ENCODE assay signal across 15 cellular contexts in the genomic region with DNA sequence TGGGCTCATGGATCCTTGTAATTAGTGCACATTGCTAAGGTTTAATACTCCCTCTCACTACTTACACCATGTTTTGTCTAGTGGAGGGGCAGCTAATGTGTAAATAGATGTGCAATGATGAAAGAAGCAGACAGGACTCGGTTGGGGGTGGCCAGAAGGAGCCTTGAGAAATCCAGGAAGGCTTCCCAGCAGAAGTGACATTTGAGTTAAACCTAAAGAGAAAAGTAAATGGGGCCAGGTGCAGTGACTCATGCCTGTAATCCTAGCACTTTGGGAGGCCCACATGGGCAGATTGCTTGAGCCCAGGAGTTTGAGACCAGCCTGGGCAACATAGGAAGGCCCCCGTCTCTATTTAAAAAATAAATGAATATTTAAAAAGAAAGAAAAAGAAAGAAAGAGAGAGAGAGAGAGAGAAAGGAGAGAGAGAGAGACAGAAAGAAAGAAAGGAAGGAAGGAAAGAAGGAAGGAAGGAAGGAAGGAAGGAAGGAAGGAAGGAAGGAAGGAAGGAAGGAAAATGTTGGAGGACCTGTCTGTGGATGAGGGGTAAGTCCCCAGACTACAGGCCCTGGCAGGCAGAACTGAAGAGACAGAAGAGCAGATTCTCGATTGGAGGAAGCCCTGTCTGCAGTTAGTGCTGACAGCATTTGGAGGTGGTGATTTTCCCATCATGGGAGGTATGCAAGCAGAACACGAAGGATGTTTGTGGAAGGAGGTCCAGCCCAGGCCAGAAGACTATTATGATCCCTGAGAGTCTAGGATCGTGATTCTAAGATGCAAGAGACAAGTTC. TPM values are rescaled to one million over a fixed set of nuclear protein-coding genes. Genes with fewer than 3 reads are reported as not detected.
A peak's percentile ranks its signal among the peaks of the same experiment; 100 is the strongest.
DNase-seq lines count a peak whose midpoint lies in the region; ATAC-seq and TF ChIP-seq lines count a peak whose summit lies in the region.
"Had no signal": no experiment of that assay in that cellular context is flagged by ENCODE, and none has a peak within 500 bp of the region (broad histone marks: within the 10 kb centered on the region; RNA-seq: fewer than 3 reads in every experiment).

No MANE protein-coding gene starts in this region.

- no peak overlapping the region for H2BK5ac ChIP-seq in trophoblast cell (ENCODE audit: low read depth, low read length, poor library complexity)

- no peaks in the 10 kb centered on the region for H4K20me1 ChIP-seq in MM.1S (ENCODE audit: insufficient read depth, low read length)

- TF ChIP-seq CTCF in uterus (IDR thresholded peaks at IDR 0.05) (no peak), GM13977 (IDR thresholded peaks at IDR 0.05; ENCODE audit: extremely low read depth, insufficient read depth, missing control alignments) (no peak), MM.1S (IDR thresholded peaks at IDR 0.05; ENCODE audit: low read length) (no peak)

- no peak overlapping the region for H3K4ac ChIP-seq in trophoblast cell (ENCODE audit: low read depth, low read length)

- H3K79me1 ChIP-seq in trophoblast cell (ENCODE audit: low read length) = peaks cover 7% of the 10 kb centered on the region

- H3K4me1 ChIP-seq in esophagus (ENCODE audit: control insufficient read depth in 2 of 2, insufficient read depth in 2 of 2, low read length in 1 of 2) = peaks cover 5 to 21% of the 10 kb centered on the region in 2 donors
- H3K4me1 ChIP-seq in trophoblast cell (ENCODE audit: control insufficient read depth in 1 of 2, insufficient read depth in 2 of 2, low read length in 2 of 2) = peaks cover 22 to 31% of the 10 kb centered on the region in 2 experiments
- H3K4me1 ChIP-seq in uterus = peaks cover 12 to 44% of the 10 kb centered on the region in 2 donors
- H3K4me1 ChIP-seq in MM.1S (ENCODE audit: low read length) = no peaks in the 10 kb centered on the region

- ATAC-seq in Right ventricle myocardium inferior (no peak), left cardiac atrium (no peak), HG03354 (IDR thresholded peaks at IDR 0.05; ENCODE audit: poor library complexity, severe bottlenecking, unreplicated experiment) (no peak)
- ATAC-seq: activated CD8-positive, alpha-beta T cell treated with anti-CD3 and anti-CD28 coated beads, Interleukin-2, amount 10 ng/mL, durations not matched to agents 7 days and 5 days had no signal

- no peak overlapping the region for H3K18ac ChIP-seq in trophoblast cell (ENCODE audit: low read length)

- no peak overlapping the region for H2AFZ ChIP-seq in trophoblast cell (ENCODE audit: insufficient read depth, low read length, poor library complexity)
- H2AFZ ChIP-seq in MM.1S (ENCODE audit: low read length) = no peak overlapping the region

- H4K8ac ChIP-seq in trophoblast cell (ENCODE audit: low read depth, low read length) = no peak overlapping the region

- no peak overlapping the region for H2AK5ac ChIP-seq in trophoblast cell (ENCODE audit: low read length)

- H4K91ac ChIP-seq in trophoblast cell (ENCODE audit: low read depth, low read length) = no peak overlapping the region

- DNase-seq in Right ventricle myocardium inferior (ENCODE audit: missing footprints) (peak; percentile 5), left cardiac atrium (no peak), trophoblast cell (peak; percentile 11 to 22), uterus (no peak), GM13977 (ENCODE audit: low spot score) (no peak), MM.1S (no peak)
- DNase-seq: activated CD8-positive, alpha-beta T cell treated with anti-CD3 and anti-CD28 coated beads, Interleukin-2, amount 10 ng/mL, durations not matched to agents 7 days and 5 days; Calu3; NCI-H1694; NCI-H526; RPMI8226; T-helper 9 cell had no signal

- no peaks in the 10 kb centered on the region for H3K36me3 ChIP-seq in esophagus (ENCODE audit: control insufficient read depth in 2 of 2, insufficient read depth in 2 of 2, low read length in 1 of 2)
- H3K36me3 ChIP-seq in trophoblast cell (ENCODE audit: control insufficient read depth in 1 of 2, insufficient read depth in 2 of 2, low read length in 2 of 2) = no peaks in the 10 kb centered on the region
- no peaks in the 10 kb centered on the region for H3K36me3 ChIP-seq in uterus
- no peaks in the 10 kb centered on the region for H3K36me3 ChIP-seq in MM.1S (replicated peaks; ENCODE audit: insufficient read depth, low read length)

- H3K27ac ChIP-seq in esophagus (ENCODE audit: low read depth in 2 of 2, low read length in 1 of 2) (peak overlapping the region; percentile 74), trophoblast cell (ENCODE audit: low read depth, low read length) (no peak overlapping the region), uterus (peak overlapping the region; percentile 89 to 91), MM.1S (ENCODE audit: low read length) (no peak overlapping the region)

- no peak overlapping the region for H2BK12ac ChIP-seq in trophoblast cell (ENCODE audit: low read length)

- H3K79me2 ChIP-seq in trophoblast cell (ENCODE audit: control insufficient read depth, insufficient read depth, low read length, poor library complexity) = no peaks in the 10 kb centered on the region
- no peaks in the 10 kb centered on the region for H3K79me2 ChIP-seq in MM.1S (ENCODE audit: low read length)

- H3K14ac ChIP-seq in trophoblast cell (ENCODE audit: low read length) = no peak overlapping the region

- H3K9ac ChIP-seq in trophoblast cell (ENCODE audit: low read length) (no peak overlapping the region), MM.1S (ENCODE audit: low read length) (no peak overlapping the region)

- no peak overlapping the region for H4K12ac ChIP-seq in trophoblast cell (ENCODE audit: low read depth, low read length)

- H3K27me3 ChIP-seq in esophagus (ENCODE audit: control insufficient read depth in 1 of 2, insufficient read depth in 2 of 2, low read length in 2 of 2) = peaks cover 0 to 5% of the 10 kb centered on the region in 2 donors
- H3K27me3 ChIP-seq in trophoblast cell (ENCODE audit: insufficient read depth, low read length) = no peaks in the 10 kb centered on the region
- no peaks in the 10 kb centered on the region for H3K27me3 ChIP-seq in uterus
- H3K27me3 ChIP-seq in MM.1S (replicated peaks; ENCODE audit: insufficient read depth, low read length) = peaks cover 48% of the 10 kb centered on the region

- H2BK120ac ChIP-seq in trophoblast cell (ENCODE audit: insufficient read depth, low read length, poor library complexity) = no peak overlapping the region

- no peak overlapping the region for H3K4me3 ChIP-seq in esophagus (ENCODE audit: low read depth in 1 of 2, low read length in 2 of 2)
- H3K4me3 ChIP-seq in trophoblast cell (ENCODE audit: low read depth, low read length) = no peak overlapping the region
- H3K4me3 ChIP-seq in uterus = no peak overlapping the region
- H3K4me3 ChIP-seq in MM.1S (ENCODE audit: low read length) = no peak overlapping the region

- WGBS in esophagus, 2 donors = 33 to 43% methylated on average over 5 of the region's 5 CpGs
- WGBS in trophoblast cell (ENCODE audit: extremely low coverage, insufficient coverage, insufficient read length) = no CpG with 5 or more reads among the region's 5 CpGs

- intact Hi-C loops in Right ventricle myocardium inferior (cut with DNase I) (loop anchor here (2.0 kb wide), 1 partner anchor 139 kb away; no protein-coding TSS in a partner anchor), left cardiac atrium (cut with DNase I) (no loop called here), uterus (cut with DNase I; ENCODE audit: low total_unique reads) (no loop called here)

- TF ChIP-seq POLR2A in uterus (IDR thresholded peaks at IDR 0.05) = no peak

- H3K9me2 ChIP-seq in MM.1S (replicated peaks; ENCODE audit: insufficient read depth, low read length) = no peaks in the 10 kb centered on the region

- no peak overlapping the region for H3K23ac ChIP-seq in trophoblast cell (ENCODE audit: low read length)

- H3K4me2 ChIP-seq in trophoblast cell (ENCODE audit: low read length) (no peak overlapping the region), MM.1S (ENCODE audit: low read depth, low read length) (no peak overlapping the region)

- H3F3A ChIP-seq in MM.1S (ENCODE audit: insufficient read depth, low read length) = no peaks in the 10 kb centered on the region

- H3K9me3 ChIP-seq in esophagus (ENCODE audit: control insufficient read depth in 2 of 2, insufficient read depth in 1 of 2, low read depth in 1 of 2, low read length in 1 of 2) (no peaks in the 10 kb centered on the region), trophoblast cell (ENCODE audit: insufficient read depth, low read depth, low read length) (no peaks in the 10 kb centered on the region), uterus (no peaks in the 10 kb centered on the region), MM.1S (replicated peaks; ENCODE audit: insufficient read depth, low read length) (no peaks in the 10 kb centered on the region)

- in situ Hi-C loops in GM13977 (cut with MboI; ENCODE audit: low pct_unique_long_range_greater_than_20kb, low sequenced_read_pairs, unreplicated experiment) = no loop called here

RNA-seq across cellular contexts. Expression of gene ELN, which starts 3.6 kb away (rescaled TPM):
- total RNA-seq in Right ventricle myocardium inferior (29.9 TPM), left cardiac atrium (100 to 1,000 TPM in 1 of 2 donors, 10 to 100 TPM in 1; 91.7 to 166 TPM), uterus (100 to 1,000 TPM in 2 of 4 donors, 10 to 100 TPM in 1, 1 to 10 TPM in 1; 4.1 to 427 (median 92.4) TPM)
- polyA plus RNA-seq in esophagus = 10 to 100 TPM; 12.6 to 25.7 TPM
- 3.1 and 3.2 TPM in 2 replicates for polyA plus RNA-seq in trophoblast cell (2013)
- total RNA-seq: activated CD8-positive, alpha-beta T cell treated with anti-CD3 and anti-CD28 coated beads, Interleukin-2, amount 10 ng/mL, durations not matched to agents 7 days and 5 days had no signal
- polyA plus RNA-seq: IgD-negative memory B cell had no signal

RNA-seq across cellular contexts. Expression of gene LIMK1, which starts 52.0 kb away (rescaled TPM):
- total RNA-seq in Right ventricle myocardium inferior = 8.7 TPM
- total RNA-seq in left cardiac atrium = 10 to 100 TPM; 11.4 to 11.6 TPM
- polyA plus RNA-seq in esophagus = 1 to 10 TPM; 5.9 to 7.7 TPM
- 23.7 and 23.9 TPM in 2 replicates for polyA plus RNA-seq in trophoblast cell (2013)
- 10 to 100 TPM in 2 of 4 donors, 1 to 10 TPM in 2; 1.8 to 22.4 (median 11.4) TPM for total RNA-seq in uterus

Comparison
In these comparisons a context has a peak if more than half of its experiments do, and no peak if none do; other contexts are left out.
1. DNase-seq: peak in Right ventricle myocardium inferior (single experiment) and trophoblast cell (2 of 2); none in left cardiac atrium (single experiment), uterus (0 of 2), GM13977 (single experiment) and MM.1S (single experiment).
2. H3K27ac ChIP-seq: peak in esophagus (2 of 2) and uterus (2 of 2); none in trophoblast cell (single experiment) and MM.1S (single experiment).